Comparison of ENCODE assay signal across 16 cellular contexts in genomic region chr12:26492406-26492805, GRCh38.
"Had no signal": no experiment of that assay in that cellular context is flagged by ENCODE, and none has a peak within 500 bp of the region (broad histone marks: within the 10 kb centered on the region; RNA-seq: fewer than 3 reads in every experiment).

No MANE protein-coding gene starts in this region.

- H3K4me3 ChIP-seq: SJCRH30 had no signal

- H3K27me3 ChIP-seq: SJCRH30 had no signal

- DNase-seq: KBM-7, NCI-H1092, NCI-H1105 treated with DMSO at 0.1 percent for 48 hours, NCI-H1417 treated with DMSO at 0.1 percent for 48 hours, NCI-H146, NCI-H1694 treated with DMSO at 0.1 percent for 48 hours, NCI-H1930, NCI-H2081, NCI-H2107, NCI-H2227 treated with DMSO at 0.1 percent for 48 hours, NCI-H524, NCI-H69, NCI-H774, PC-3, SHP77 treated with DMSO at 0.1 percent for 48 hours, SJCRH30 had no signal

- H3K9me3 ChIP-seq: SJCRH30 had no signal

- H3K27ac ChIP-seq: SJCRH30 had no signal
